Comparison of ENCODE assay signal across 8 cellular contexts in genomic region chr5:172777381-172778222, GRCh38. TPM values are rescaled to one million over a fixed set of nuclear protein-coding genes. Genes with fewer than 3 reads are reported as not detected.
DNase-seq lines count a peak whose midpoint lies in the region; ATAC-seq and TF ChIP-seq lines count a peak whose summit lies in the region.

No MANE protein-coding gene starts in this region.

- H3K9me3 Mint-ChIP-seq in activated T-helper 1 cell treated with anti-CD3 and anti-CD28 coated beads, Interleukin-12 subunit alpha, Interleukin-12 subunit beta, Interleukin-2, Interleukin-4 antibody, amounts not matched to agents 30 ng/mL and 10 ng/mL and 1 ng/mL, durations not matched to agents 14 hours and 24 hours and 36 hours, result no peaks in the 10 kb centered on the region

- H3K27ac ChIP-seq in PC-9 (peak overlapping the region; percentile 100), gastrocnemius medialis (peak overlapping the region; percentile 96 to 99 (median 96))

- H3K36me3 Mint-ChIP-seq in activated T-helper 1 cell treated with anti-CD3 and anti-CD28 coated beads, Interleukin-12 subunit alpha, Interleukin-12 subunit beta, Interleukin-2, Interleukin-4 antibody, amounts not matched to agents 30 ng/mL and 10 ng/mL and 1 ng/mL, durations not matched to agents 14 hours and 24 hours and 36 hours (ENCODE audit: low read depth), result no peaks in the 10 kb centered on the region

- no peaks in the 10 kb centered on the region for H3K36me3 ChIP-seq in PC-9 (ENCODE audit: low read depth)
- H3K36me3 ChIP-seq in gastrocnemius medialis, result no peaks in the 10 kb centered on the region

- H3K9me2 ChIP-seq in PC-9 (ENCODE audit: insufficient read depth), result no peaks in the 10 kb centered on the region

- POLR2A ChIA-PET in PC-9 (lab: Charles Lee; ENCODE audit: unreplicated experiment), result interaction anchor here (0.6 to 1.4 kb wide), 12 partner anchors 24 to 823 kb away, joined by 3 to 12 read pairs (median 6); partner anchors contain the start of gene UBTD2

- H3K27ac Mint-ChIP-seq in activated T-helper 1 cell treated with anti-CD3 and anti-CD28 coated beads, Interleukin-12 subunit alpha, Interleukin-12 subunit beta, Interleukin-2, Interleukin-4 antibody, amounts not matched to agents 30 ng/mL and 10 ng/mL and 1 ng/mL, durations not matched to agents 14 hours and 24 hours and 36 hours, result peak overlapping the region; percentile 94

- no peaks in the 10 kb centered on the region for H3K27me3 ChIP-seq in PC-9 (ENCODE audit: insufficient read depth, low read depth)
- H3K27me3 ChIP-seq in gastrocnemius medialis, result no peaks in the 10 kb centered on the region

- TF ChIP-seq CTCF in PC-9 (conservative IDR thresholded peaks at IDR 0.05) (no peak), gastrocnemius medialis (IDR thresholded peaks at IDR 0.05 in 4 of 5, conservative IDR thresholded peaks at IDR 0.05 in 1 of 5) (no peak)

- H3K9me3 ChIP-seq in PC-9 (ENCODE audit: insufficient read depth, low read depth) (no peaks in the 10 kb centered on the region), gastrocnemius medialis (no peaks in the 10 kb centered on the region)

- no peaks in the 10 kb centered on the region for H3K27me3 Mint-ChIP-seq in activated T-helper 1 cell treated with anti-CD3 and anti-CD28 coated beads, Interleukin-12 subunit alpha, Interleukin-12 subunit beta, Interleukin-2, Interleukin-4 antibody, amounts not matched to agents 30 ng/mL and 10 ng/mL and 1 ng/mL, durations not matched to agents 14 hours and 24 hours and 36 hours (ENCODE audit: insufficient read depth)

- in situ Hi-C loops in gastrocnemius medialis (cut with MboI; ENCODE audit: low sequenced_read_pairs in 4 of 4), result loop anchor here in 2 of 4 donors (10.0 kb wide), 2 partner anchors 63 to 97 kb away; no protein-coding TSS in a partner anchor

- H3K4me3 Mint-ChIP-seq in activated T-helper 1 cell treated with anti-CD3 and anti-CD28 coated beads, Interleukin-12 subunit alpha, Interleukin-12 subunit beta, Interleukin-2, Interleukin-4 antibody, amounts not matched to agents 30 ng/mL and 10 ng/mL and 1 ng/mL, durations not matched to agents 14 hours and 24 hours and 36 hours, result peak overlapping the region; percentile 55

- no TSS peak for BruUV-seq in PC-9 (replicated peaks; lab: Mats Ljungman, UMichigan)

- peak overlapping the region; percentile 80 for H3K4me2 ChIP-seq in PC-9

- H3K4me3 ChIP-seq in PC-9 (peak overlapping the region; percentile 39; the same call in 1 of the 2 replicates), gastrocnemius medialis (no peak overlapping the region)

- peak; percentile 22 to 61 for TF ChIP-seq POLR2A in gastrocnemius medialis (IDR thresholded peaks at IDR 0.05)

- H2AFZ ChIP-seq in PC-9, result no peak overlapping the region

- DNase-seq in SHP77 (lab: John Stamatoyannopoulos, UW), result peak; percentile 35 to 58
- no peak for DNase-seq in SHP77 treated with DMSO at 0.1 percent for 48 hours (lab: John Stamatoyannopoulos, UW)
- DNase-seq in PC-9, result peak; percentile 95 to 98
- DNase-seq in activated T-helper 1 cell treated with anti-CD3 and anti-CD28 coated beads, Interleukin-12 subunit alpha, Interleukin-12 subunit beta, Interleukin-2, Interleukin-4 antibody, amounts not matched to agents 30 ng/mL and 10 ng/mL and 1 ng/mL, durations not matched to agents 14 hours and 24 hours and 36 hours (ENCODE audit: low spot score), result peak; percentile 84
- DNase-seq in fibroblast of the conjunctiva (ENCODE audit: low read depth), result peak; percentile 72
- DNase-seq in gastrocnemius medialis, result peak; percentile 88 to 95
- no peak for DNase-seq in HuH-7.5 (ENCODE audit: low spot score)

- H3K4me1 ChIP-seq in PC-9 (replicated peaks; ENCODE audit: insufficient read depth), result peaks cover 74% of the 10 kb centered on the region
- H3K4me1 ChIP-seq in gastrocnemius medialis, result peaks cover 37 to 68% of the 10 kb centered on the region in 2 donors

- H3F3A ChIP-seq in PC-9 (ENCODE audit: insufficient read depth, low read depth), result peaks cover 51% of the 10 kb centered on the region

- CTCF ChIA-PET in PC-9 (lab: Charles Lee), result interaction anchor here (0.6 to 1.0 kb wide), 4 partner anchors 12 to 85 kb away, joined by 3 to 10 read pairs (median 6); no protein-coding TSS in a partner anchor

- ATAC-seq in HG03060 (IDR thresholded peaks at IDR 0.05; ENCODE audit: low read depth, unreplicated experiment) (peak; percentile 83), gastrocnemius medialis (peak; percentile 60 to 61)

- H3K4me1 Mint-ChIP-seq in activated T-helper 1 cell treated with anti-CD3 and anti-CD28 coated beads, Interleukin-12 subunit alpha, Interleukin-12 subunit beta, Interleukin-2, Interleukin-4 antibody, amounts not matched to agents 30 ng/mL and 10 ng/mL and 1 ng/mL, durations not matched to agents 14 hours and 24 hours and 36 hours (ENCODE audit: low read depth), result peaks cover 48% of the 10 kb centered on the region

- H3K79me2 ChIP-seq in PC-9 (ENCODE audit: low read depth), result no peaks in the 10 kb centered on the region

- intact Hi-C loops in PC-9 (cut with micrococcal nuclease; ENCODE audit: unreplicated experiment) (loop anchor here (1.0 kb wide), 2 partner anchors 21 to 30 kb away; no protein-coding TSS in a partner anchor), gastrocnemius medialis (cut with DNase I; ENCODE audit: low total_unique reads) (loop anchor here (1.0 to 10.0 kb wide), 3 partner anchors 18 to 897 kb away; no protein-coding TSS in a partner anchor)
- intact Hi-C loops in activated T-helper 1 cell treated with anti-CD3 and anti-CD28 coated beads, Interleukin-12 subunit alpha, Interleukin-12 subunit beta, Interleukin-2, Interleukin-4 antibody, amounts not matched to agents 30 ng/mL and 10 ng/mL and 1 ng/mL, durations not matched to agents 14 hours and 24 hours and 36 hours (cut with micrococcal nuclease), result loop anchor here (1.0 to 10.0 kb wide), 5 partner anchors 12 to 1107 kb away; partner anchors contain the start of genes CPEB4 and ERGIC1

- H4K20me1 ChIP-seq in PC-9 (ENCODE audit: insufficient read depth), result no peaks in the 10 kb centered on the region

RNA-seq across cellular contexts. Expression of gene DUSP1, which starts 6.6 kb away (rescaled TPM):
- total RNA-seq in PC-9 (2021) (10.3 and 18.4 TPM in 2 replicates), gastrocnemius medialis (1,000 to 10,000 TPM in 1 of 4 donors, 100 to 1,000 TPM in 3; 345 to 1,004 (median 793) TPM)
- 11.9 and 12.5 TPM in 2 replicates for total RNA-seq in activated T-helper 1 cell treated with anti-CD3 and anti-CD28 coated beads, Interleukin-12 subunit alpha, Interleukin-12 subunit beta, Interleukin-2, Interleukin-4 antibody, amounts not matched to agents 30 ng/mL and 10 ng/mL and 1 ng/mL, durations not matched to agents 14 hours and 24 hours and 36 hours

RNA-seq across cellular contexts. Expression of gene ERGIC1, which starts 56.4 kb away (rescaled TPM):
- total RNA-seq in PC-9 (2021), result 106 and 159 TPM in 2 replicates
- 47.4 and 47.9 TPM in 2 replicates for total RNA-seq in activated T-helper 1 cell treated with anti-CD3 and anti-CD28 coated beads, Interleukin-12 subunit alpha, Interleukin-12 subunit beta, Interleukin-2, Interleukin-4 antibody, amounts not matched to agents 30 ng/mL and 10 ng/mL and 1 ng/mL, durations not matched to agents 14 hours and 24 hours and 36 hours
- total RNA-seq in gastrocnemius medialis, result 100 to 1,000 TPM in 1 of 4 donors, 10 to 100 TPM in 3; 54.4 to 108 (median 88.0) TPM

Comparison
In these comparisons a context has a peak if more than half of its experiments do, and no peak if none do; other contexts are left out.
1. DNase-seq: peak in SHP77 (2 of 2), PC-9 (2 of 2), activated T-helper 1 cell treated with anti-CD3 and anti-CD28 coated beads, Interleukin-12 subunit alpha, Interleukin-12 subunit beta, Interleukin-2, Interleukin-4 antibody, amounts not matched to agents 30 ng/mL and 10 ng/mL and 1 ng/mL, durations not matched to agents 14 hours and 24 hours and 36 hours (single experiment), fibroblast of the conjunctiva (single experiment) and gastrocnemius medialis (2 of 2); none in SHP77 treated with DMSO at 0.1 percent for 48 hours (single experiment) and HuH-7.5 (single experiment).
2. RNA of gene DUSP1, which starts 6.6 kb away (total RNA-seq): 345 to 1,004 TPM in gastrocnemius medialis; 11.9 to 12.5 TPM in activated T-helper 1 cell treated with anti-CD3 and anti-CD28 coated beads, Interleukin-12 subunit alpha, Interleukin-12 subunit beta, Interleukin-2, Interleukin-4 antibody, amounts not matched to agents 30 ng/mL and 10 ng/mL and 1 ng/mL, durations not matched to agents 14 hours and 24 hours and 36 hours and 10.3 to 18.4 TPM in PC-9; every median in the first group is over 10 times any median in the second.